Comparison of ENCODE assay signal across 23 cellular contexts in the genomic region with DNA sequence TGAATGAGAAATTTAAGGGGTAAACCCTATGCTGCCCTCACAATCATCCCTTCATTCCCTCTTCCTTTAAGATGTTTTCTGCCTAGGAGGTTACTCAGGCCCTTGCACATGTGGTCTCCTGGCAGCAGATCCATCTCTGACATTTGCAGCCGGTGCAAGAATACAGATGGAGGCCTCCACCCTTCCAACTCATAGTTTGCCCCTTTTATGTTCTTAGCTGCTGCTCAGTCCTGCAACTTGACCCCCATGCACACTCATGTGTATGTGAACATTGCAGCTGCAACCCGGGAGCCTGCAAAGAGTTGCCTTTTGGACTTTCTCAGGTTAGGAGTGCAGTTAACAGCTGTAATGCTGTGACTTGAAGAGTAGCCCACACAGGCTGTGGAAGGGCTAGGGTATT.
A peak's percentile ranks its signal among the peaks of the same experiment; 100 is the strongest.
DNase-seq lines count a peak whose midpoint lies in the region; ATAC-seq and TF ChIP-seq lines count a peak whose summit lies in the region.
"Had no signal": no experiment of that assay in that cellular context is flagged by ENCODE, and none has a peak within 500 bp of the region (broad histone marks: within the 10 kb centered on the region; RNA-seq: fewer than 3 reads in every experiment).

No MANE protein-coding gene starts in this region.

- no peaks in the 10 kb centered on the region for H3K9me3 ChIP-seq in GM23248 (ENCODE audit: low read depth)

- no peaks in the 10 kb centered on the region for H3K27me3 ChIP-seq in GM23248 (replicated peaks; ENCODE audit: insufficient read depth)

- no peak overlapping the region for H3K4me2 ChIP-seq in GM23248 (ENCODE audit: unreplicated experiment)

- WGBS in GM23248 (ENCODE audit: low coverage in 1 of 2, low lambda C conversion rate in 2 of 2, missing lambda C conversion rate in 2 of 2), 2 experiments = 80 to 81% methylated on average over 2 of the region's 2 CpGs

- H3K27ac ChIP-seq in GM23248 (no peak overlapping the region), caudate nucleus (ENCODE audit: low read depth, low read length) (peak overlapping the region; percentile 20), substantia nigra (ENCODE audit: low read depth, low read length, poor library complexity, severe bottlenecking) (peak overlapping the region; percentile 50)
- H3K27ac ChIP-seq: RWPE1 had no signal

- no peak for TF ChIP-seq CTCF in fibroblast of the aortic adventitia (IDR thresholded peaks at IDR 0.05; ENCODE audit: insufficient read depth, low read length)

- H3K36me3 ChIP-seq in GM23248 (ENCODE audit: low read depth) = no peaks in the 10 kb centered on the region

- H3K9ac ChIP-seq in GM23248 = no peak overlapping the region

- H4K20me1 ChIP-seq in GM23248 (ENCODE audit: insufficient read depth) = no peaks in the 10 kb centered on the region

- peak; percentile 17 for DNase-seq in GM23248
- no peak for DNase-seq in caudate nucleus (lab: John Stamatoyannopoulos, UW)
- peak; percentile 63 for DNase-seq in fibroblast of the aortic adventitia (ENCODE audit: low read depth)
- no peak for DNase-seq in substantia nigra (lab: John Stamatoyannopoulos, UW)
- no peak for DNase-seq in HCEC 1CT
- no peak for DNase-seq in cerebellum (ENCODE audit: low spot score)
- DNase-seq: C1 segment of cervical spinal cord; CD4-positive, alpha-beta memory T cell; COR-L47; Kasumi-1; NCI-H1092 treated with DMSO at 0.1 percent for 48 hours; NCI-H1436; NCI-H187; NCI-H2081 treated with DMSO at 0.1 percent for 48 hours; NCI-H2171 treated with DMSO at 0.1 percent for 48 hours; NCI-H345; NCI-H526 treated with DMSO at 0.1 percent for 48 hours; SHP77 had no signal

- peaks cover 36% of the 10 kb centered on the region for H3K4me1 ChIP-seq in GM23248 (ENCODE audit: insufficient read depth)

- H2AFZ ChIP-seq in GM23248 = no peak overlapping the region

- peaks cover 34% of the 10 kb centered on the region for H3F3A ChIP-seq in GM23248 (ENCODE audit: insufficient read depth)

- H3K4me3 ChIP-seq in GM23248 (no peak overlapping the region), fibroblast of the aortic adventitia (ENCODE audit: low read depth, low read length) (no peak overlapping the region)
- H3K4me3 ChIP-seq: K562 had no signal

- no peaks in the 10 kb centered on the region for H3K9me2 ChIP-seq in GM23248 (ENCODE audit: insufficient read depth)

- H3K79me2 ChIP-seq in GM23248 (ENCODE audit: insufficient read depth) = no peaks in the 10 kb centered on the region

- in situ Hi-C loops in GM23248 (cut with MboI) = loop anchor here (25.0 kb wide), 1 partner anchor 363 kb away; no protein-coding TSS in a partner anchor

- no peak for ATAC-seq in HG02973 (IDR thresholded peaks at IDR 0.05; ENCODE audit: unreplicated experiment)
- ATAC-seq: HepG2, K562, Panc1 had no signal

Comparison
In these comparisons a context has a peak if more than half of its experiments do, and no peak if none do; other contexts are left out.
1. DNase-seq: peak in GM23248 (single experiment) and fibroblast of the aortic adventitia (single experiment); none in caudate nucleus (0 of 61), substantia nigra (0 of 49), HCEC 1CT (single experiment) and cerebellum (single experiment).